In genomic region chr6:43096451-43097097, GRCh38 we compare ENCODE assay signal across 10 cellular contexts. TPM values are rescaled to one million over a fixed set of nuclear protein-coding genes. Genes with fewer than 3 reads are reported as not detected.
DNase-seq lines count a peak whose midpoint lies in the region; ATAC-seq, FAIRE-seq and TF ChIP-seq lines count a peak whose summit lies in the region.
"Had no signal": no experiment of that assay in that cellular context is flagged by ENCODE, and none has a peak within 500 bp of the region (broad histone marks: within the 10 kb centered on the region; RNA-seq: fewer than 3 reads in every experiment).

No MANE protein-coding gene starts in this region.

- peak overlapping the region; percentile 67 for H3K4me2 ChIP-seq in HepG2 (ENCODE audit: low read depth, low read length)
- H3K4me2 ChIP-seq: KMS-11 had no signal

- 48% methylated on average over 8 of the region's 8 CpGs for WGBS in HepG2 (ENCODE audit: low lambda C conversion rate)

- CTCF ChIA-PET in A673 (lab: Charles Lee) (no interaction called here), HepG2 (lab: Yijun Ruan, JAX; ENCODE audit: low intra/inter-chr PET ratio, low total read pairs) (no interaction called here)

- intact Hi-C loops in A673 (cut with micrococcal nuclease; ENCODE audit: unreplicated experiment) (no loop called here), breast epithelium (cut with DNase I; ENCODE audit: low total_unique reads) (no loop called here), HepG2 (cut with micrococcal nuclease; ENCODE audit: unreplicated experiment) (no loop called here)

- ATAC-seq in HepG2: peak; percentile 46
- ATAC-seq in HG02981 (IDR thresholded peaks at IDR 0.05; ENCODE audit: unreplicated experiment): no peak
- ATAC-seq in HG02885 (IDR thresholded peaks at IDR 0.05; ENCODE audit: poor library complexity, unreplicated experiment): no peak
- no peak for ATAC-seq in GM21526 (IDR thresholded peaks at IDR 0.05; ENCODE audit: low FRiP score, unreplicated experiment)

- peaks cover 78% of the 10 kb centered on the region for H3K79me2 ChIP-seq in HepG2 (ENCODE audit: insufficient read depth, low read length)

- TF ChIP-seq CTCF in A673 (conservative IDR thresholded peaks at IDR 0.05; ENCODE audit: low read depth, low read length) (no peak), breast epithelium (IDR thresholded peaks at IDR 0.05) (no peak), HepG2 (CRISPR knock-in tag; IDR thresholded peaks at IDR 0.05) (no peak)

- H3K9ac ChIP-seq in HepG2 (ENCODE audit: insufficient read depth, low read depth, low read length): peak overlapping the region; percentile 45; the same call in 1 of the 2 replicates
- H3K9ac ChIP-seq: KMS-11 had no signal

- H3K4me1 ChIP-seq in A673 (ENCODE audit: insufficient read depth, low read length, poor library complexity, severe bottlenecking): peaks cover 9% of the 10 kb centered on the region
- peaks cover 7 to 31% of the 10 kb centered on the region in 2 donors for H3K4me1 ChIP-seq in breast epithelium
- peaks cover 64% of the 10 kb centered on the region for H3K4me1 ChIP-seq in HepG2 (ENCODE audit: insufficient read depth, low read length)

- TF ChIP-seq EP300 in HepG2 (IDR thresholded peaks at IDR 0.05; ENCODE audit: low read depth in 2 of 2, low read length in 2 of 2): no peak
- TF ChIP-seq EP300 in HepG2 (CRISPR knock-in tag; IDR thresholded peaks at IDR 0.05; ENCODE audit: borderline replicate concordance): 0 out of 2 replicates have a peak, but pooled peaks have one; percentile 23

- no peak for FAIRE-seq in HepG2 (lab: Jason Lieb, UNC)

- H3K27ac ChIP-seq in A673 (ENCODE audit: low read depth, low read length, poor library complexity, severe bottlenecking) (peak overlapping the region; percentile 58), breast epithelium (peak overlapping the region; percentile 86 to 92), HepG2 (ENCODE audit: extremely low read length, insufficient read depth, low read length) (peak overlapping the region; percentile 41)
- H3K27ac ChIP-seq: KMS-11 had no signal

- no peaks in the 10 kb centered on the region for H3K36me3 ChIP-seq in A673 (ENCODE audit: insufficient read depth, low read length, poor library complexity, severe bottlenecking)
- H3K36me3 ChIP-seq in breast epithelium: no peaks in the 10 kb centered on the region
- H3K36me3 ChIP-seq in HepG2 (replicated peaks in 1 of 2; ENCODE audit: control insufficient read depth in 1 of 2, insufficient read depth in 2 of 2, low read length in 2 of 2): no peaks in the 10 kb centered on the region

- no peak for TF ChIP-seq POLR2A in breast epithelium (IDR thresholded peaks at IDR 0.05)
- TF ChIP-seq POLR2A in HepG2 (IDR thresholded peaks at IDR 0.05; ENCODE audit: insufficient read depth in 1 of 2, low read depth in 2 of 2, low read length in 2 of 2): no peak

- H3K9me3 ChIP-seq in A673 (ENCODE audit: low read depth, low read length, poor library complexity, severe bottlenecking): no peaks in the 10 kb centered on the region
- H3K9me3 ChIP-seq in breast epithelium: no peaks in the 10 kb centered on the region
- no peaks in the 10 kb centered on the region for H3K9me3 ChIP-seq in HepG2 (ENCODE audit: low read length)

- in situ Hi-C loops in HepG2 (cut with HindIII; ENCODE audit: extremely low pct_ligation_motif_present, low pct_unique_long_range_greater_than_20kb): no loop called here

- POLR2A ChIA-PET in A673 (lab: Charles Lee; ENCODE audit: low non-redundant PET): interaction anchor here (0.5 kb wide), 1 partner anchor 9 kb away, joined by 3 read pairs; no protein-coding TSS in a partner anchor
- POLR2A ChIA-PET in HepG2 (lab: Yijun Ruan, JAX): interaction anchor here (0.8 to 3.5 kb wide), 7 partner anchors 14 to 206 kb away, joined by 3 to 22 read pairs (median 3); partner anchors contain the start of genes CNPY3, KLC4, MRPL2 and PEX6

- H3K4me3 ChIP-seq in A673 (ENCODE audit: low read depth, low read length, poor library complexity, severe bottlenecking) (no peak overlapping the region), breast epithelium (peak overlapping the region in 1 of 3 donors; percentile 44), HepG2 (replicated peaks in 1 of 3; ENCODE audit: insufficient read depth in 1 of 3, low read depth in 2 of 3, low read length in 3 of 3) (peak overlapping the region in 2 of 3 experiments; percentile 9 to 42; a peak in 1 of 6 replicates)

- BruUV-seq in A673 (replicated peaks; lab: Mats Ljungman, UMichigan) (no TSS peak), HepG2 (replicated peaks; lab: Mats Ljungman, UMichigan) (no TSS peak)

- H3K27me3 ChIP-seq in A673 (replicated peaks; ENCODE audit: insufficient read depth, low read depth, low read length, poor library complexity) (no peaks in the 10 kb centered on the region), breast epithelium (no peaks in the 10 kb centered on the region), HepG2 (ENCODE audit: control insufficient read depth in 1 of 2, insufficient read depth in 2 of 2, low read length in 2 of 2) (no peaks in the 10 kb centered on the region; a peak in 1 of 5 replicates)

- DNase-seq in A673 (ENCODE audit: low spot score) (peak; percentile 37), HPDE6-E6E7 (ENCODE audit: extremely low spot score) (peak; percentile 94), breast epithelium (ENCODE audit: low spot score in 2 of 2) (peak; percentile 63 to 65), HepG2 (ENCODE audit: low spot score) (no peak), NCI-H187 treated with DMSO at 0.1 percent for 48 hours (lab: John Stamatoyannopoulos, UW) (no peak)
- DNase-seq: activated naive CD4-positive, alpha-beta T cell had no signal

- no peak overlapping the region for H2AFZ ChIP-seq in HepG2 (ENCODE audit: low read length)

- TF ChIP-seq RAD21 in HepG2 (CRISPR knock-in tag; IDR thresholded peaks at IDR 0.05): no peak

- no peaks in the 10 kb centered on the region for H4K20me1 ChIP-seq in HepG2 (ENCODE audit: insufficient read depth, low read length)

RNA-seq across cellular contexts. Expression of gene PTK7, which starts 20.5 kb away (rescaled TPM):
- total RNA-seq in A673 (2021) (84.5 and 95.8 TPM in 2 replicates), breast epithelium (10 to 100 TPM in 2 of 3 donors, 1 to 10 TPM in 1; 7.0 to 57.1 (median 52.1) TPM), HepG2 (2016; rRNA removed; fragmentation: Illumina TruSeq; extraction: Trizol) (48.5 and 99.8 TPM in 2 replicates)
- total RNA-seq in HepG2 (2016; cell fraction: cytosol; rRNA removed; fragmentation: Illumina TruSeq; extraction: Trizol; ENCODE audit: low read depth): 16.1 and 17.5 TPM in 2 replicates
- 42.2 and 99.6 TPM in 2 replicates for total RNA-seq in HepG2 (2016; cell fraction: insoluble cytoplasmic fraction; rRNA removed; fragmentation: Illumina TruSeq; extraction: Trizol)
- total RNA-seq in HepG2 (2016; cell fraction: membrane; rRNA removed; fragmentation: Illumina TruSeq; extraction: Trizol): 29.0 and 31.7 TPM in 2 replicates
- 111 and 135 TPM in 2 replicates for total RNA-seq in HepG2 (2016; cell fraction: nucleus; rRNA removed; fragmentation: Illumina TruSeq; extraction: Trizol)
- 98.5 and 116 TPM in 2 replicates for polyA plus RNA-seq in HepG2 (2011; rRNA removed)
- 75.5 and 97.3 TPM in 2 replicates for polyA plus RNA-seq in HepG2 (2011; cell fraction: cytosol; rRNA removed)
- 240 and 289 TPM in 2 replicates for polyA plus RNA-seq in HepG2 (2011; cell fraction: nucleus; rRNA removed)
- 93.9 and 95.7 TPM in 2 replicates for polyA plus RNA-seq in HepG2 (2012)
- 6.8 and 7.3 TPM in 2 replicates for polyA plus RNA-seq in HepG2 (2016; cell fraction: cytosol; fragmentation: Illumina TruSeq; extraction: Trizol; ENCODE audit: low read depth)
- 34.4 and 38.1 TPM in 2 replicates for polyA plus RNA-seq in HepG2 (2016; cell fraction: insoluble cytoplasmic fraction; fragmentation: Illumina TruSeq; extraction: Trizol; ENCODE audit: low read depth)
- polyA plus RNA-seq in HepG2 (2016; cell fraction: membrane; fragmentation: Illumina TruSeq; extraction: Trizol; ENCODE audit: low read depth): 12.8 and 15.4 TPM in 2 replicates
- 220 and 224 TPM in 2 replicates for polyA plus RNA-seq in HepG2 (2016; cell fraction: nucleus; fragmentation: Illumina TruSeq; extraction: Trizol; ENCODE audit: insufficient read depth, low read depth)
- polyA minus RNA-seq in HepG2 (2011; rRNA and poly(A)+ RNA removed; ENCODE audit: low replicate concordance): 0.19 and 231 TPM in 2 replicates
- polyA minus RNA-seq in HepG2 (2011; cell fraction: cytosol; rRNA and poly(A)+ RNA removed): 83.9 and 88.1 TPM in 2 replicates
- polyA minus RNA-seq in HepG2 (2011; cell fraction: nucleus; rRNA and poly(A)+ RNA removed): 66.0 and 71.1 TPM in 2 replicates

RNA-seq across cellular contexts. Expression of gene KLC4, which starts 37.1 kb away (rescaled TPM):
- total RNA-seq in A673 (2021): 21.3 and 35.6 TPM in 2 replicates
- total RNA-seq in breast epithelium: 10 to 100 TPM; 20.5 to 33.7 (median 21.0) TPM
- total RNA-seq in HepG2 (2016; rRNA removed; fragmentation: Illumina TruSeq; extraction: Trizol): 45.4 and 45.8 TPM in 2 replicates
- 8.5 and 8.8 TPM in 2 replicates for total RNA-seq in HepG2 (2016; cell fraction: cytosol; rRNA removed; fragmentation: Illumina TruSeq; extraction: Trizol; ENCODE audit: low read depth)
- 47.2 and 51.0 TPM in 2 replicates for total RNA-seq in HepG2 (2016; cell fraction: insoluble cytoplasmic fraction; rRNA removed; fragmentation: Illumina TruSeq; extraction: Trizol)
- total RNA-seq in HepG2 (2016; cell fraction: membrane; rRNA removed; fragmentation: Illumina TruSeq; extraction: Trizol): 13.3 and 15.2 TPM in 2 replicates
- 35.8 and 40.4 TPM in 2 replicates for total RNA-seq in HepG2 (2016; cell fraction: nucleus; rRNA removed; fragmentation: Illumina TruSeq; extraction: Trizol)
- polyA plus RNA-seq in HepG2 (2011; rRNA removed): 70.4 and 89.4 TPM in 2 replicates
- 29.9 and 38.2 TPM in 2 replicates for polyA plus RNA-seq in HepG2 (2011; cell fraction: cytosol; rRNA removed)
- polyA plus RNA-seq in HepG2 (2011; cell fraction: nucleus; rRNA removed): 249 and 270 TPM in 2 replicates
- 56.0 and 58.1 TPM in 2 replicates for polyA plus RNA-seq in HepG2 (2012)
- polyA plus RNA-seq in HepG2 (2016; cell fraction: cytosol; fragmentation: Illumina TruSeq; extraction: Trizol; ENCODE audit: low read depth): 4.5 and 5.4 TPM in 2 replicates
- polyA plus RNA-seq in HepG2 (2016; cell fraction: insoluble cytoplasmic fraction; fragmentation: Illumina TruSeq; extraction: Trizol; ENCODE audit: low read depth): 32.7 and 33.8 TPM in 2 replicates
- 6.9 and 7.6 TPM in 2 replicates for polyA plus RNA-seq in HepG2 (2016; cell fraction: membrane; fragmentation: Illumina TruSeq; extraction: Trizol; ENCODE audit: low read depth)
- polyA plus RNA-seq in HepG2 (2016; cell fraction: nucleus; fragmentation: Illumina TruSeq; extraction: Trizol; ENCODE audit: insufficient read depth, low read depth): 72.9 and 91.6 TPM in 2 replicates
- polyA minus RNA-seq in HepG2 (2011; rRNA and poly(A)+ RNA removed; ENCODE audit: low replicate concordance): 12.0 and 88.9 TPM in 2 replicates
- 22.5 and 32.4 TPM in 2 replicates for polyA minus RNA-seq in HepG2 (2011; cell fraction: cytosol; rRNA and poly(A)+ RNA removed)
- 64.2 and 74.3 TPM in 2 replicates for polyA minus RNA-seq in HepG2 (2011; cell fraction: nucleus; rRNA and poly(A)+ RNA removed)

RNA-seq across cellular contexts. Expression of gene MRPL2, which starts 37.3 kb away (rescaled TPM):
- 95.8 and 127 TPM in 2 replicates for total RNA-seq in A673 (2021)
- total RNA-seq in breast epithelium: 10 to 100 TPM; 17.9 to 32.1 (median 29.1) TPM
- total RNA-seq in HepG2 (2016; rRNA removed; fragmentation: Illumina TruSeq; extraction: Trizol): 56.1 and 56.8 TPM in 2 replicates
- 24.7 and 25.2 TPM in 2 replicates for total RNA-seq in HepG2 (2016; cell fraction: cytosol; rRNA removed; fragmentation: Illumina TruSeq; extraction: Trizol; ENCODE audit: low read depth)
- 45.8 and 58.5 TPM in 2 replicates for total RNA-seq in HepG2 (2016; cell fraction: insoluble cytoplasmic fraction; rRNA removed; fragmentation: Illumina TruSeq; extraction: Trizol)
- 19.8 and 24.7 TPM in 2 replicates for total RNA-seq in HepG2 (2016; cell fraction: membrane; rRNA removed; fragmentation: Illumina TruSeq; extraction: Trizol)
- total RNA-seq in HepG2 (2016; cell fraction: nucleus; rRNA removed; fragmentation: Illumina TruSeq; extraction: Trizol): 29.3 and 31.1 TPM in 2 replicates
- polyA plus RNA-seq in HepG2 (2011; rRNA removed): 65.6 and 69.9 TPM in 2 replicates
- polyA plus RNA-seq in HepG2 (2011; cell fraction: cytosol; rRNA removed): 54.5 and 71.8 TPM in 2 replicates
- polyA plus RNA-seq in HepG2 (2011; cell fraction: nucleus; rRNA removed): 75.8 and 91.0 TPM in 2 replicates
- polyA plus RNA-seq in HepG2 (2012): 95.2 and 116 TPM in 2 replicates
- 24.0 and 25.5 TPM in 2 replicates for polyA plus RNA-seq in HepG2 (2016; cell fraction: cytosol; fragmentation: Illumina TruSeq; extraction: Trizol; ENCODE audit: low read depth)
- 88.5 and 104 TPM in 2 replicates for polyA plus RNA-seq in HepG2 (2016; cell fraction: insoluble cytoplasmic fraction; fragmentation: Illumina TruSeq; extraction: Trizol; ENCODE audit: low read depth)
- polyA plus RNA-seq in HepG2 (2016; cell fraction: membrane; fragmentation: Illumina TruSeq; extraction: Trizol; ENCODE audit: low read depth): 24.2 and 27.0 TPM in 2 replicates
- 91.3 and 95.0 TPM in 2 replicates for polyA plus RNA-seq in HepG2 (2016; cell fraction: nucleus; fragmentation: Illumina TruSeq; extraction: Trizol; ENCODE audit: insufficient read depth, low read depth)
- 45.8 and 60.7 TPM in 2 replicates for polyA minus RNA-seq in HepG2 (2011; rRNA and poly(A)+ RNA removed; ENCODE audit: low replicate concordance)
- 30.5 and 54.2 TPM in 2 replicates for polyA minus RNA-seq in HepG2 (2011; cell fraction: cytosol; rRNA and poly(A)+ RNA removed)
- 18.3 and 19.6 TPM in 2 replicates for polyA minus RNA-seq in HepG2 (2011; cell fraction: nucleus; rRNA and poly(A)+ RNA removed)

RNA-seq across cellular contexts. Expression of gene CUL7, which starts 42.9 kb away (rescaled TPM):
- total RNA-seq in A673 (2021) (29.4 and 30.7 TPM in 2 replicates), breast epithelium (10 to 100 TPM; 12.6 to 21.4 (median 19.3) TPM), HepG2 (2016; rRNA removed; fragmentation: Illumina TruSeq; extraction: Trizol) (30.7 and 32.0 TPM in 2 replicates)
- total RNA-seq in HepG2 (2016; cell fraction: cytosol; rRNA removed; fragmentation: Illumina TruSeq; extraction: Trizol; ENCODE audit: low read depth): 1.6 and 2.2 TPM in 2 replicates
- 27.3 and 31.2 TPM in 2 replicates for total RNA-seq in HepG2 (2016; cell fraction: insoluble cytoplasmic fraction; rRNA removed; fragmentation: Illumina TruSeq; extraction: Trizol)
- 5.8 and 6.7 TPM in 2 replicates for total RNA-seq in HepG2 (2016; cell fraction: membrane; rRNA removed; fragmentation: Illumina TruSeq; extraction: Trizol)
- 34.6 and 35.9 TPM in 2 replicates for total RNA-seq in HepG2 (2016; cell fraction: nucleus; rRNA removed; fragmentation: Illumina TruSeq; extraction: Trizol)
- 60.7 and 79.4 TPM in 2 replicates for polyA plus RNA-seq in HepG2 (2011; rRNA removed)
- polyA plus RNA-seq in HepG2 (2011; cell fraction: cytosol; rRNA removed): 38.0 and 49.6 TPM in 2 replicates
- 221 and 265 TPM in 2 replicates for polyA plus RNA-seq in HepG2 (2011; cell fraction: nucleus; rRNA removed)
- 36.5 and 41.4 TPM in 2 replicates for polyA plus RNA-seq in HepG2 (2012)
- polyA plus RNA-seq in HepG2 (2016; cell fraction: cytosol; fragmentation: Illumina TruSeq; extraction: Trizol; ENCODE audit: low read depth): 1.1 and 1.4 TPM in 2 replicates
- polyA plus RNA-seq in HepG2 (2016; cell fraction: insoluble cytoplasmic fraction; fragmentation: Illumina TruSeq; extraction: Trizol; ENCODE audit: low read depth): 16.9 and 21.5 TPM in 2 replicates
- polyA plus RNA-seq in HepG2 (2016; cell fraction: membrane; fragmentation: Illumina TruSeq; extraction: Trizol; ENCODE audit: low read depth): 2.2 and 2.7 TPM in 2 replicates
- 63.7 and 70.4 TPM in 2 replicates for polyA plus RNA-seq in HepG2 (2016; cell fraction: nucleus; fragmentation: Illumina TruSeq; extraction: Trizol; ENCODE audit: insufficient read depth, low read depth)
- polyA minus RNA-seq in HepG2 (2011; rRNA and poly(A)+ RNA removed; ENCODE audit: low replicate concordance): 14.4 and 143 TPM in 2 replicates
- 44.5 and 45.5 TPM in 2 replicates for polyA minus RNA-seq in HepG2 (2011; cell fraction: cytosol; rRNA and poly(A)+ RNA removed)
- polyA minus RNA-seq in HepG2 (2011; cell fraction: nucleus; rRNA and poly(A)+ RNA removed): 65.0 and 67.0 TPM in 2 replicates

Comparison
In these comparisons a context has a peak if more than half of its experiments do, and no peak if none do; other contexts are left out.
1. DNase-seq: peak in A673 (single experiment), HPDE6-E6E7 (single experiment) and breast epithelium (2 of 2); none in HepG2 (single experiment) and NCI-H187 treated with DMSO at 0.1 percent for 48 hours (single experiment).
2. Peak in every context shown above with its lines, with median percentiles within 50 percentile points of each other: H3K27ac ChIP-seq.